In genomic region chr11:66052664-66052982, GRCh38 we compare ENCODE assay signal across 9 cellular contexts. TPM values are rescaled to one million over a fixed set of nuclear protein-coding genes. Genes with fewer than 3 reads are reported as not detected.
DNase-seq lines count a peak whose midpoint lies in the region; ATAC-seq and TF ChIP-seq lines count a peak whose summit lies in the region.
"Had no signal": no experiment of that assay in that cellular context is flagged by ENCODE, and none has a peak within 500 bp of the region (broad histone marks: within the 10 kb centered on the region; RNA-seq: fewer than 3 reads in every experiment).

No MANE protein-coding gene starts in this region.

- CTCF ChIA-PET in BJ (lab: Yijun Ruan, JAX), result interaction anchor here (1.1 to 10.8 kb wide), 5 partner anchors 11 to 282 kb away, joined by 3 to 125 read pairs (median 5); partner anchors contain the start of gene PACS1

- ATAC-seq in HG03139 (IDR thresholded peaks at IDR 0.05; ENCODE audit: unreplicated experiment), result no peak

- TF ChIP-seq CTCF in BJ (IDR thresholded peaks at IDR 0.05; ENCODE audit: insufficient read depth, low read depth, low read length) (no peak), nephron progenitor cell (IDR thresholded peaks at IDR 0.05) (no peak)

- H3K4me1 Mint-ChIP-seq in nephron progenitor cell, result peaks cover 59% of the 10 kb centered on the region

- H3K4me1 ChIP-seq in duodenal mucosa (ENCODE audit: control insufficient read depth in 1 of 2, insufficient read depth in 2 of 2, low read length in 2 of 2), result peaks cover 19 to 21% of the 10 kb centered on the region in 2 donors

- H3K27ac ChIP-seq in duodenal mucosa (ENCODE audit: low read depth, low read length), result peak overlapping the region; percentile 48

- peak overlapping the region; percentile 100 for H3K27ac Mint-ChIP-seq in nephron progenitor cell

- POLR2A ChIA-PET in BJ (lab: Charles Lee), result no interaction called here

- H3K36me3 Mint-ChIP-seq in nephron progenitor cell (ENCODE audit: low read depth), result peaks cover 42% of the 10 kb centered on the region

- H3K9ac ChIP-seq in duodenal mucosa (ENCODE audit: low read depth in 1 of 2, low read length in 2 of 2), result peak overlapping the region; percentile 69 to 96

- H3K4me3 Mint-ChIP-seq in nephron progenitor cell, result peak overlapping the region; percentile 99

- peak overlapping the region; percentile 88 for H3K4me3 ChIP-seq in BJ (ENCODE audit: low read depth, low read length)
- peak overlapping the region; percentile 92 for H3K4me3 ChIP-seq in MG63
- H3K4me3 ChIP-seq in duodenal mucosa (ENCODE audit: low read depth in 1 of 2, low read length in 2 of 2), result peak overlapping the region; percentile 89 to 96

- DNase-seq in BJ (ENCODE audit: low read depth) (no peak), MG63 (no peak), nephron progenitor cell (no peak), A172 (ENCODE audit: low spot score) (no peak), mesenteric fat pad (ENCODE audit: low spot score) (no peak), COR-L47 (lab: John Stamatoyannopoulos, UW) (no peak)

- no peaks in the 10 kb centered on the region for H3K9me3 ChIP-seq in MG63
- H3K9me3 ChIP-seq in duodenal mucosa (ENCODE audit: control insufficient read depth in 1 of 2, low read length in 2 of 2), result no peaks in the 10 kb centered on the region

- H3K9me3 Mint-ChIP-seq in nephron progenitor cell, result no peaks in the 10 kb centered on the region

- H3K27me3 ChIP-seq in BJ (ENCODE audit: control insufficient read depth, insufficient read depth, low read length), result no peaks in the 10 kb centered on the region
- H3K27me3 ChIP-seq in MG63, result no peaks in the 10 kb centered on the region
- peaks cover 0 to 3% of the 10 kb centered on the region in 2 donors for H3K27me3 ChIP-seq in duodenal mucosa (ENCODE audit: control insufficient read depth in 1 of 2, insufficient read depth in 2 of 2, low read length in 2 of 2)

- H3K36me3 ChIP-seq in BJ (ENCODE audit: control insufficient read depth, insufficient read depth, low read length) (peaks cover 12% of the 10 kb centered on the region), MG63 (peaks cover 47% of the 10 kb centered on the region), duodenal mucosa (ENCODE audit: control insufficient read depth in 1 of 2, insufficient read depth in 2 of 2, low read length in 2 of 2) (peaks cover 22 to 26% of the 10 kb centered on the region in 2 donors)

- peaks cover 10% of the 10 kb centered on the region for H3K27me3 Mint-ChIP-seq in nephron progenitor cell (ENCODE audit: low read depth, poor library complexity)

RNA-seq across cellular contexts. Expression of gene SF3B2, which starts 0.5 kb away (rescaled TPM):
- polyA plus RNA-seq in BJ (2011; rRNA removed), result 70.3 and 82.7 TPM in 2 replicates
- 49.1 and 68.5 TPM in 2 replicates for polyA minus RNA-seq in BJ (2011; rRNA and poly(A)+ RNA removed)
- 134 and 174 TPM in 2 replicates for total RNA-seq in MG63 (2014; rRNA removed; shearing (Covaris generic); ENCODE audit: low replicate concordance)
- 172 and 177 TPM in 2 replicates for total RNA-seq in A172 (2014; rRNA removed; shearing (Covaris generic))
- 164 TPM for total RNA-seq in mesenteric fat pad

RNA-seq across cellular contexts. Expression of gene GAL3ST3, which starts 3.7 kb away (rescaled TPM):
- polyA plus RNA-seq in BJ (2011; rRNA removed), result not detected in 2 replicates
- polyA minus RNA-seq in BJ (2011; rRNA and poly(A)+ RNA removed), result not detected in 2 replicates
- total RNA-seq in MG63 (2014; rRNA removed; shearing (Covaris generic); ENCODE audit: low replicate concordance), result not detected in 2 replicates
- not detected in 2 replicates for total RNA-seq in A172 (2014; rRNA removed; shearing (Covaris generic))
- total RNA-seq in mesenteric fat pad, result not detected
- total RNA-seq: SK-MEL-5 had no signal

RNA-seq across cellular contexts. Expression of gene PACS1, which starts 17.4 kb away (rescaled TPM):
- 34.3 and 35.8 TPM in 2 replicates for polyA plus RNA-seq in BJ (2011; rRNA removed)
- 103 TPM in 2 replicates for polyA minus RNA-seq in BJ (2011; rRNA and poly(A)+ RNA removed)
- total RNA-seq in MG63 (2014; rRNA removed; shearing (Covaris generic); ENCODE audit: low replicate concordance), result 2.6 and 11.2 TPM in 2 replicates
- 15.1 and 18.0 TPM in 2 replicates for total RNA-seq in A172 (2014; rRNA removed; shearing (Covaris generic))
- total RNA-seq in mesenteric fat pad, result 64.9 TPM

RNA-seq across cellular contexts. Expression of gene CATSPER1, which starts 26.3 kb away (rescaled TPM):
- polyA plus RNA-seq in BJ (2011; rRNA removed), result 0.56 and 0.69 TPM in 2 replicates
- polyA minus RNA-seq in BJ (2011; rRNA and poly(A)+ RNA removed), result 0.10 TPM in 1 of 2 replicates, not detected in the other
- 2.4 TPM in 1 of 2 replicates, not detected in the other for total RNA-seq in MG63 (2014; rRNA removed; shearing (Covaris generic); ENCODE audit: low replicate concordance)
- total RNA-seq in A172 (2014; rRNA removed; shearing (Covaris generic)), result 0.29 and 0.41 TPM in 2 replicates
- 0.51 TPM for total RNA-seq in mesenteric fat pad

RNA-seq across cellular contexts. Expression of gene CST6, which starts 40.8 kb away (rescaled TPM):
- 4.8 and 5.9 TPM in 2 replicates for polyA plus RNA-seq in BJ (2011; rRNA removed)
- 0.41 and 0.81 TPM in 2 replicates for polyA minus RNA-seq in BJ (2011; rRNA and poly(A)+ RNA removed)
- not detected in 2 replicates for total RNA-seq in MG63 (2014; rRNA removed; shearing (Covaris generic); ENCODE audit: low replicate concordance)
- total RNA-seq in A172 (2014; rRNA removed; shearing (Covaris generic)), result not detected in 2 replicates
- total RNA-seq in mesenteric fat pad, result not detected
- total RNA-seq: SK-MEL-5 had no signal
